ENCODE assay signal across 1 cellular context in the genomic region with DNA sequence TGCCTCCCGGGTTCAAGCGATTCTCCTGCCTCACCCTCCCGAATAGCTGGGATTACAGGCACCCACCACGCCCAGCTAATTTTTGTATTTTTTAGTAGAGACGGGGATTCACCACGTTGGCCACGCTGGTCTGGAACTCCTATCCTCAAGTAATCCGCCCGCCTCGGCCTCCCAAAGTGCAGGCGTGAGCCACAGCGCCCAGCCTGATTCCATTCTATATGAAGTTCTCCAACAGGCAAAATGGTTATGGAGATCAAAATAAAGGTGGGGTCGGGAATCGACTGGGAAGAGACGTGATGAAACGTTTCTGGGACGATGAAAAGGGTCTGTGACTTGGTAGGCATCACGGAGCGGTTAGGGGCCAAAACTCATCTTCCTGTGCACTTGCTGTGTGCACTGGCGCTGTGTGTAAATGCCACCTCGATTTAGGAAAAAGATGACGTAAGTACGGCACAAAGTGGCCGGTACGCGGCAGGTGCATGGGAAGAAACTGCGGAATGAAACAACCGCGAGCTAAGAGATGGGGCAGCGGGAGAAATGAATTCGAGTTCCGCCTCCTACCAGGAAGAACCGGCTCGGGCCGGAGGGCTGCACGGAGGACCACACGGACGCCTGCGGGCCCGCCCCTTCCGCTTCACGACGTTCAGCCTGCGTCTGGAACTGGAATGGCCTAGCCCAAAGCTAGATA.
A peak's percentile ranks its signal among the peaks of the same experiment; 100 is the strongest.
TF ChIP-seq lines count a peak whose summit lies in the region.

No MANE protein-coding gene starts in this region.

TF ChIP-seq in K562, 482 proteins besides CTCF, POLR2A, EP300 and RAD21 (continued from another document):
- TF ChIP-seq, protein P1, sequence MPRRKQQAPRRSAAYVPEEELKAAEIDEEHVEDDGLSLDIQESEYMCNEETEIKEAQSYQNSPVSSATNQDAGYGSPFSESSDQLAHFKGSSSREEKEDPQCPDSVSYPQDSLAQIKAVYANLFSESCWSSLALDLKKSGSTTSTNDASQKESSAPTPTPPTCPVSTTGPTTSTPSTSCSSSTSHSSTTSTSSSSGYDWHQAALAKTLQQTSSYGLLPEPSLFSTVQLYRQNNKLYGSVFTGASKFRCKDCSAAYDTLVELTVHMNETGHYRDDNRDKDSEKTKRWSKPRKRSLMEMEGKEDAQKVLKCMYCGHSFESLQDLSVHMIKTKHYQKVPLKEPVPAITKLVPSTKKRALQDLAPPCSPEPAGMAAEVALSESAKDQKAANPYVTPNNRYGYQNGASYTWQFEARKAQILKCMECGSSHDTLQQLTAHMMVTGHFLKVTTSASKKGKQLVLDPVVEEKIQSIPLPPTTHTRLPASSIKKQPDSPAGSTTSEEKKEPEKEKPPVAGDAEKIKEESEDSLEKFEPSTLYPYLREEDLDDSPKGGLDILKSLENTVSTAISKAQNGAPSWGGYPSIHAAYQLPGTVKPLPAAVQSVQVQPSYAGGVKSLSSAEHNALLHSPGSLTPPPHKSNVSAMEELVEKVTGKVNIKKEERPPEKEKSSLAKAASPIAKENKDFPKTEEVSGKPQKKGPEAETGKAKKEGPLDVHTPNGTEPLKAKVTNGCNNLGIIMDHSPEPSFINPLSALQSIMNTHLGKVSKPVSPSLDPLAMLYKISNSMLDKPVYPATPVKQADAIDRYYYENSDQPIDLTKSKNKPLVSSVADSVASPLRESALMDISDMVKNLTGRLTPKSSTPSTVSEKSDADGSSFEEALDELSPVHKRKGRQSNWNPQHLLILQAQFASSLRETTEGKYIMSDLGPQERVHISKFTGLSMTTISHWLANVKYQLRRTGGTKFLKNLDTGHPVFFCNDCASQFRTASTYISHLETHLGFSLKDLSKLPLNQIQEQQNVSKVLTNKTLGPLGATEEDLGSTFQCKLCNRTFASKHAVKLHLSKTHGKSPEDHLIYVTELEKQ (CRISPR knock-in tag; IDR thresholded peaks at IDR 0.05) = no peak
- TF ChIP-seq, protein P2, sequence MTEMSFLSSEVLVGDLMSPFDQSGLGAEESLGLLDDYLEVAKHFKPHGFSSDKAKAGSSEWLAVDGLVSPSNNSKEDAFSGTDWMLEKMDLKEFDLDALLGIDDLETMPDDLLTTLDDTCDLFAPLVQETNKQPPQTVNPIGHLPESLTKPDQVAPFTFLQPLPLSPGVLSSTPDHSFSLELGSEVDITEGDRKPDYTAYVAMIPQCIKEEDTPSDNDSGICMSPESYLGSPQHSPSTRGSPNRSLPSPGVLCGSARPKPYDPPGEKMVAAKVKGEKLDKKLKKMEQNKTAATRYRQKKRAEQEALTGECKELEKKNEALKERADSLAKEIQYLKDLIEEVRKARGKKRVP (CRISPR knock-in tag; IDR thresholded peaks at IDR 0.05) = no peak
- TF ChIP-seq XRCC3 (IDR thresholded peaks at IDR 0.05) = no peak
- no peak for TF ChIP-seq ZSCAN29 (IDR thresholded peaks at IDR 0.05)
- TF ChIP-seq RBM39 (optimal IDR thresholded peaks at IDR 0.05; ENCODE audit: low read depth, low read length) = no peak
- TF ChIP-seq CREM (IDR thresholded peaks at IDR 0.05; ENCODE audit: low read depth) = peak; percentile 80
- TF ChIP-seq WHSC1 (IDR thresholded peaks at IDR 0.05; ENCODE audit: low read length) = no peak
- TF ChIP-seq PCBP2 (IDR thresholded peaks at IDR 0.05; ENCODE audit: low read depth, low read length, poor library complexity, severe bottlenecking) = no peak
- TF ChIP-seq ZNF717 (CRISPR knock-in tag; IDR thresholded peaks at IDR 0.05) = no peak
- TF ChIP-seq ZNF134 (CRISPR knock-in tag; conservative IDR thresholded peaks at IDR 0.05) = no peak
